8 cellular contexts compared by ENCODE assay signal in genomic region chr9:97740848-97741821, GRCh38. TPM values are rescaled to one million over a fixed set of nuclear protein-coding genes. Genes with fewer than 3 reads are reported as not detected.
DNase-seq lines count a peak whose midpoint lies in the region; ATAC-seq lines count a peak whose summit lies in the region.

No MANE protein-coding gene starts in this region.

- ATAC-seq in GM18511 (IDR thresholded peaks at IDR 0.05; ENCODE audit: unreplicated experiment) (peak; percentile 62), left ventricle myocardium superior (peak; percentile 96), GM18873 (IDR thresholded peaks at IDR 0.05; ENCODE audit: low FRiP score, unreplicated experiment) (no peak), HG03460 (IDR thresholded peaks at IDR 0.05; ENCODE audit: unreplicated experiment) (no peak), HG03469 (IDR thresholded peaks at IDR 0.05; ENCODE audit: unreplicated experiment) (no peak)

- peaks cover 4% of the 10 kb centered on the region for H3K4me1 ChIP-seq in rectal smooth muscle tissue (ENCODE audit: control insufficient read depth, insufficient read depth, low read length)

- intact Hi-C loops in left ventricle myocardium superior (cut with micrococcal nuclease): no loop called here

- peaks cover 37% of the 10 kb centered on the region for H3K27me3 Mint-ChIP-seq in activated naive CD8-positive, alpha-beta T cell

- peaks cover 9% of the 10 kb centered on the region for H3K4me1 Mint-ChIP-seq in activated naive CD8-positive, alpha-beta T cell (ENCODE audit: low read depth)

- H3K4me3 ChIP-seq in rectal smooth muscle tissue (ENCODE audit: low read length): peak overlapping the region; percentile 58

- no peak overlapping the region for H3K27ac ChIP-seq in rectal smooth muscle tissue (ENCODE audit: low read depth, low read length)

- H3K9ac ChIP-seq in rectal smooth muscle tissue (ENCODE audit: low read length): no peak overlapping the region

- H3K36me3 ChIP-seq in rectal smooth muscle tissue (ENCODE audit: control insufficient read depth, insufficient read depth, low read length): no peaks in the 10 kb centered on the region

- peaks cover 5% of the 10 kb centered on the region for H3K36me3 Mint-ChIP-seq in activated naive CD8-positive, alpha-beta T cell

- H3K27ac Mint-ChIP-seq in activated naive CD8-positive, alpha-beta T cell: no peak overlapping the region

- peaks cover 9% of the 10 kb centered on the region for H3K27me3 ChIP-seq in rectal smooth muscle tissue (ENCODE audit: control insufficient read depth, insufficient read depth, low read length)

- H3K4me3 Mint-ChIP-seq in activated naive CD8-positive, alpha-beta T cell: peak overlapping the region; percentile 78

- DNase-seq in NCI-H774 (lab: John Stamatoyannopoulos, UW) (peak; percentile 38), left ventricle myocardium superior (peak; percentile 81)

- H3K9me3 Mint-ChIP-seq in activated naive CD8-positive, alpha-beta T cell (ENCODE audit: low read depth): no peaks in the 10 kb centered on the region

RNA-seq across cellular contexts. Expression of gene XPA, which starts 44.0 kb away (rescaled TPM):
- 6.4 TPM for total RNA-seq in left ventricle myocardium superior

Comparison
In these comparisons a context has a peak if more than half of its experiments do, and no peak if none do; other contexts are left out.
1. ATAC-seq: peak in GM18511 (single experiment) and left ventricle myocardium superior (single experiment); none in GM18873 (single experiment), HG03460 (single experiment) and HG03469 (single experiment).